Comparison of ENCODE assay signal across 12 cellular contexts in genomic region chr1:25697426-25698220, GRCh38.
DNase-seq lines count a peak whose midpoint lies in the region; ATAC-seq and TF ChIP-seq lines count a peak whose summit lies in the region.
"Had no signal": no experiment of that assay in that cellular context is flagged by ENCODE, and none has a peak within 500 bp of the region (broad histone marks: within the 10 kb centered on the region; RNA-seq: fewer than 3 reads in every experiment).

No MANE protein-coding gene starts in this region.

- TF ChIP-seq CTCF in epithelial cell of esophagus (IDR thresholded peaks at IDR 0.05; ENCODE audit: insufficient read depth, low read depth, low read length, missing control alignments) = peak; percentile 31

- H3K4me3 ChIP-seq in epithelial cell of esophagus (ENCODE audit: low read length) (no peak overlapping the region), skin epidermis (no peak overlapping the region)
- H3K4me3 ChIP-seq: lower lobe of right lung had no signal

- DNase-seq in activated T-cell treated with anti-CD3 and anti-CD28 coated beads for 1 hour (ENCODE audit: low read depth) (peak; percentile 12), activated T-cell treated with anti-CD3 and anti-CD28 coated beads for 4 hours (no peak), MV-4-11 (lab: John Stamatoyannopoulos, UW) (peak; percentile 10), epithelial cell of esophagus (ENCODE audit: low read depth) (peak; percentile 74), nucleus accumbens (lab: John Stamatoyannopoulos, UW) (no peak)
- DNase-seq: cortex of kidney, lower lobe of right lung, NCI-H345 had no signal

- H3K27ac ChIP-seq in skin epidermis = peak overlapping the region in 13 of 21 experiments; percentile 35 to 92 (median 73)
- H3K27ac ChIP-seq: HL-60, lower lobe of right lung had no signal

- ATAC-seq in HG03025 (IDR thresholded peaks at IDR 0.05; ENCODE audit: low FRiP score, unreplicated experiment) = no peak
- ATAC-seq in HG03442 (IDR thresholded peaks at IDR 0.05; ENCODE audit: unreplicated experiment) = no peak
- ATAC-seq: lower lobe of right lung had no signal

Comparison
In these comparisons a context has a peak if more than half of its experiments do, and no peak if none do; other contexts are left out.
1. DNase-seq: peak in activated T-cell treated with anti-CD3 and anti-CD28 coated beads for 1 hour (single experiment), MV-4-11 (single experiment) and epithelial cell of esophagus (single experiment); none in activated T-cell treated with anti-CD3 and anti-CD28 coated beads for 4 hours (single experiment) and nucleus accumbens (0 of 56).